Comparison of ENCODE assay signal across 27 cellular contexts in the genomic region with DNA sequence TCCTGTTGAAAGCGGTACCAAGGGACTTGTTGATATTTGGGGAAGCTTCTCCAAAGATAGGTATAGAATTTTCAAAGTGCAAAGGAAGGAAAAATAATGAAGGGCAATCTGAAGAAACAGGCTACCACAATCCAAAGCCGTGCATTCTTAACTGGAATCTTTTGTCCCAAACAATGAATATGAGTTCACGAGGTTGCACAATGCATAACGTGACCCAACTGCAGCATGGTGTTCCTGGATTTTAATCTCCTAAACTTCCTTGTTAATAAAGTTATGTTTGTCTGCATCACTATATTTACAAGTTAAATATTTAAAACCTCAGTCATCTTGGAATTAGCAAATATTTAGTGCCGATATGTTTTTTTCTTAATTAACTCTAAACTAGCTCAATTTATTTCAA.
A peak's percentile ranks its signal among the peaks of the same experiment; 100 is the strongest.
DNase-seq lines count a peak whose midpoint lies in the region; ATAC-seq, FAIRE-seq and TF ChIP-seq lines count a peak whose summit lies in the region.
"Had no signal": no experiment of that assay in that cellular context is flagged by ENCODE, and none has a peak within 500 bp of the region (broad histone marks: within the 10 kb centered on the region; RNA-seq: fewer than 3 reads in every experiment).

No MANE protein-coding gene starts in this region.

- H3K4me3 ChIP-seq in GM23338, result no peak overlapping the region
- no peak overlapping the region for H3K4me3 ChIP-seq in body of pancreas
- H3K4me3 ChIP-seq in kidney (ENCODE audit: low read length in 2 of 2), result no peak overlapping the region
- H3K4me3 ChIP-seq in stomach, result no peak overlapping the region
- no peak overlapping the region for H3K4me3 ChIP-seq in esophagus muscularis mucosa
- H3K4me3 ChIP-seq: A549; BLaER1 treated with 17β-estradiol and CSF1 and Interleukin-3, amounts not matched to agents 10 nM and 100 nM; GM12878 had no signal

- FAIRE-seq in kidney (lab: Jason Lieb, UNC), result peak; percentile 57
- FAIRE-seq: A549, D721Med, GM12878, GM12892, GM19239 had no signal

- intact Hi-C loops in body of pancreas (cut with DNase I), result no loop called here
- intact Hi-C loops in kidney (cut with DNase I), result no loop called here
- intact Hi-C loops in stomach (cut with DNase I; ENCODE audit: low total_unique reads), result no loop called here
- intact Hi-C loops in esophagus muscularis mucosa (cut with DNase I), result no loop called here

- TF ChIP-seq POLR2A in body of pancreas (IDR thresholded peaks at IDR 0.05) (no peak), stomach (IDR thresholded peaks at IDR 0.05) (no peak), esophagus muscularis mucosa (IDR thresholded peaks at IDR 0.05; ENCODE audit: low read depth) (no peak)

- peaks cover 3% of the 10 kb centered on the region for H3K27me3 Mint-ChIP-seq in GM23338 (ENCODE audit: insufficient read depth, low read depth, poor library complexity)
- H3K27me3 Mint-ChIP-seq: CD4-positive, alpha-beta T cell had no signal

- H3K4me2 ChIP-seq in GM23338, result no peak overlapping the region
- H3K4me2 ChIP-seq: A549 had no signal

- H3K4me1 ChIP-seq in GM23338 (ENCODE audit: insufficient read depth), result no peaks in the 10 kb centered on the region
- H3K4me1 ChIP-seq in body of pancreas, result no peaks in the 10 kb centered on the region
- H3K4me1 ChIP-seq in kidney (ENCODE audit: control insufficient read depth in 1 of 2, insufficient read depth in 1 of 2, low read depth in 1 of 2, low read length in 2 of 2), result no peaks in the 10 kb centered on the region
- peaks cover 0 to 23% (median 11%) of the 10 kb centered on the region in 4 donors for H3K4me1 ChIP-seq in stomach
- H3K4me1 ChIP-seq in esophagus muscularis mucosa, result peaks cover 0 to 7% (median 0%) of the 10 kb centered on the region in 4 donors
- H3K4me1 ChIP-seq: A549 had no signal

- no peaks in the 10 kb centered on the region; the same call in 2 of the 3 replicates for H3K9me3 Mint-ChIP-seq in GM23338
- H3K9me3 Mint-ChIP-seq: CD8-positive, alpha-beta T cell had no signal

- no peaks in the 10 kb centered on the region for H3K79me2 ChIP-seq in GM23338 (replicated peaks; ENCODE audit: insufficient read depth)

- WGBS in body of pancreas, 2 donors, result 33 to 38% methylated on average over 5 of the region's 5 CpGs
- 26 to 58% (median 50%) methylated on average over 5 of the region's 5 CpGs for WGBS in stomach, 5 donors
- WGBS in esophagus muscularis mucosa, result 78% methylated on average over 5 of the region's 5 CpGs

- 0 out of 2 replicates have a peak, but pooled peaks cover 4% of the 10 kb centered on the region for H3K9me2 ChIP-seq in GM23338 (ENCODE audit: insufficient read depth)

- no peak overlapping the region for H3K4me3 Mint-ChIP-seq in GM23338
- H3K4me3 Mint-ChIP-seq: B cell; CD4-positive, alpha-beta T cell; CD8-positive, alpha-beta T cell had no signal

- H3K36me3 Mint-ChIP-seq in GM23338 (ENCODE audit: low read depth), result no peaks in the 10 kb centered on the region
- H3K36me3 Mint-ChIP-seq: CD8-positive, alpha-beta T cell had no signal

- DNase-seq in GM23338 (ENCODE audit: low spot score) (no peak), body of pancreas (no peak), kidney (no peak), stomach (peak; percentile 45), DMS 273 (lab: John Stamatoyannopoulos, UW; ENCODE audit: unreplicated experiment) (no peak), cerebellar nuclear complex (lab: John Stamatoyannopoulos, UW) (no peak), esophagus muscularis mucosa (ENCODE audit: extremely low spot score) (no peak)
- DNase-seq: AML-193; Caco-2; Calu3; CD4-positive, alpha-beta T cell; CD8-positive, alpha-beta T cell; DMS 273 treated with DMSO at 0.1 percent for 48 hours; DMS153; DMS53; DMS79; DND-41; EL; GDM1 had no signal

- TF ChIP-seq CTCF in GM23338 (conservative IDR thresholded peaks at IDR 0.05; ENCODE audit: low read depth in 2 of 2), result no peak
- no peak for TF ChIP-seq CTCF in body of pancreas (IDR thresholded peaks at IDR 0.05)
- no peak for TF ChIP-seq CTCF in kidney (IDR thresholded peaks at IDR 0.05; ENCODE audit: borderline replicate concordance, extremely low read depth, insufficient read depth)
- TF ChIP-seq CTCF in stomach (IDR thresholded peaks at IDR 0.05), result no peak
- TF ChIP-seq CTCF in esophagus muscularis mucosa (IDR thresholded peaks at IDR 0.05), result no peak

- H3K27ac ChIP-seq in GM23338 (ENCODE audit: low read depth) (no peak overlapping the region), body of pancreas (no peak overlapping the region), kidney (ENCODE audit: low read depth in 2 of 2, low read length in 2 of 2) (no peak overlapping the region), stomach (peak overlapping the region in 4 of 5 donors; percentile 38 to 72 (median 60)), esophagus muscularis mucosa (replicated peaks in 1 of 4) (no peak overlapping the region)
- H3K27ac ChIP-seq: 22Rv1; A549; BLaER1 treated with 17β-estradiol and CSF1 and Interleukin-3, amounts not matched to agents 10 nM and 100 nM had no signal

- no peak overlapping the region for H3K27ac Mint-ChIP-seq in GM23338
- H3K27ac Mint-ChIP-seq: B cell; CD4-positive, alpha-beta T cell; CD8-positive, alpha-beta T cell had no signal

- H3K27me3 ChIP-seq in GM23338 (ENCODE audit: insufficient read depth) (no peaks in the 10 kb centered on the region), body of pancreas (no peaks in the 10 kb centered on the region), stomach (no peaks in the 10 kb centered on the region), esophagus muscularis mucosa (no peaks in the 10 kb centered on the region)
- H3K27me3 ChIP-seq: BLaER1 treated with 17β-estradiol and CSF1 and Interleukin-3, amounts not matched to agents 10 nM and 100 nM had no signal

- H3K9me3 ChIP-seq in body of pancreas (peaks cover 0 to 6% (median 0%) of the 10 kb centered on the region in 3 donors), kidney (ENCODE audit: control insufficient read depth in 1 of 2, low read length in 2 of 2) (no peaks in the 10 kb centered on the region), stomach (no peaks in the 10 kb centered on the region), esophagus muscularis mucosa (no peaks in the 10 kb centered on the region)
- H3K9me3 ChIP-seq: A549, Caco-2 had no signal

- H3K9ac ChIP-seq in kidney (ENCODE audit: low read length in 2 of 2), result no peak overlapping the region
- H3K9ac ChIP-seq: BLaER1 treated with 17β-estradiol and CSF1 and Interleukin-3, amounts not matched to agents 10 nM and 100 nM had no signal

- 0 out of 2 replicates have a peak overlapping the region, but pooled peaks have one; percentile 4 for H2AFZ ChIP-seq in GM23338

- H3K36me3 ChIP-seq in GM23338 (ENCODE audit: insufficient read depth) (no peaks in the 10 kb centered on the region), body of pancreas (replicated peaks in 1 of 2; ENCODE audit: insufficient read depth in 1 of 2, low read depth in 2 of 2) (no peaks in the 10 kb centered on the region), kidney (ENCODE audit: control insufficient read depth in 1 of 2, insufficient read depth in 2 of 2, low read length in 2 of 2) (no peaks in the 10 kb centered on the region), stomach (no peaks in the 10 kb centered on the region), esophagus muscularis mucosa (no peaks in the 10 kb centered on the region)
- H3K36me3 ChIP-seq: BLaER1 treated with 17β-estradiol and CSF1 and Interleukin-3, amounts not matched to agents 10 nM and 100 nM had no signal

- no peaks in the 10 kb centered on the region for H3K4me1 Mint-ChIP-seq in GM23338
- H3K4me1 Mint-ChIP-seq: B cell had no signal

- ATAC-seq in GM23338, result no peak
- peak; percentile 47 for ATAC-seq in body of pancreas
- ATAC-seq: A549; CD8-positive, alpha-beta T cell; GM12878 had no signal

- TF ChIP-seq EP300 in stomach (IDR thresholded peaks at IDR 0.05) (no peak), esophagus muscularis mucosa (IDR thresholded peaks at IDR 0.05) (no peak)

- H4K20me1 ChIP-seq in GM23338 (replicated peaks; ENCODE audit: insufficient read depth), result no peaks in the 10 kb centered on the region
- H4K20me1 ChIP-seq: BLaER1 treated with 17β-estradiol and CSF1 and Interleukin-3, amounts not matched to agents 10 nM and 100 nM had no signal

- no peaks in the 10 kb centered on the region for H3F3A ChIP-seq in GM23338 (replicated peaks; ENCODE audit: low read depth)

TF ChIP-seq in GM23338, 12 proteins besides CTCF, POLR2A, EP300 and RAD21 (continues in another document):
- TF ChIP-seq NANOG (IDR thresholded peaks at IDR 0.05; ENCODE audit: borderline replicate concordance), result no peak
- no peak for TF ChIP-seq EZH2phosphoT487 (IDR thresholded peaks at IDR 0.05; ENCODE audit: unreplicated experiment)
- TF ChIP-seq ZNF331 (CRISPR knock-in tag; IDR thresholded peaks at IDR 0.05; ENCODE audit: low read depth), result no peak
- TF ChIP-seq EZH2 (IDR thresholded peaks at IDR 0.05; ENCODE audit: low read depth, unreplicated experiment), result no peak
- TF ChIP-seq CREB1 (CRISPR knock-in tag; IDR thresholded peaks at IDR 0.05; ENCODE audit: low read depth), result no peak
- no peak for TF ChIP-seq STAT1 (IDR thresholded peaks at IDR 0.05; ENCODE audit: unreplicated experiment)
- TF ChIP-seq, protein P1, sequence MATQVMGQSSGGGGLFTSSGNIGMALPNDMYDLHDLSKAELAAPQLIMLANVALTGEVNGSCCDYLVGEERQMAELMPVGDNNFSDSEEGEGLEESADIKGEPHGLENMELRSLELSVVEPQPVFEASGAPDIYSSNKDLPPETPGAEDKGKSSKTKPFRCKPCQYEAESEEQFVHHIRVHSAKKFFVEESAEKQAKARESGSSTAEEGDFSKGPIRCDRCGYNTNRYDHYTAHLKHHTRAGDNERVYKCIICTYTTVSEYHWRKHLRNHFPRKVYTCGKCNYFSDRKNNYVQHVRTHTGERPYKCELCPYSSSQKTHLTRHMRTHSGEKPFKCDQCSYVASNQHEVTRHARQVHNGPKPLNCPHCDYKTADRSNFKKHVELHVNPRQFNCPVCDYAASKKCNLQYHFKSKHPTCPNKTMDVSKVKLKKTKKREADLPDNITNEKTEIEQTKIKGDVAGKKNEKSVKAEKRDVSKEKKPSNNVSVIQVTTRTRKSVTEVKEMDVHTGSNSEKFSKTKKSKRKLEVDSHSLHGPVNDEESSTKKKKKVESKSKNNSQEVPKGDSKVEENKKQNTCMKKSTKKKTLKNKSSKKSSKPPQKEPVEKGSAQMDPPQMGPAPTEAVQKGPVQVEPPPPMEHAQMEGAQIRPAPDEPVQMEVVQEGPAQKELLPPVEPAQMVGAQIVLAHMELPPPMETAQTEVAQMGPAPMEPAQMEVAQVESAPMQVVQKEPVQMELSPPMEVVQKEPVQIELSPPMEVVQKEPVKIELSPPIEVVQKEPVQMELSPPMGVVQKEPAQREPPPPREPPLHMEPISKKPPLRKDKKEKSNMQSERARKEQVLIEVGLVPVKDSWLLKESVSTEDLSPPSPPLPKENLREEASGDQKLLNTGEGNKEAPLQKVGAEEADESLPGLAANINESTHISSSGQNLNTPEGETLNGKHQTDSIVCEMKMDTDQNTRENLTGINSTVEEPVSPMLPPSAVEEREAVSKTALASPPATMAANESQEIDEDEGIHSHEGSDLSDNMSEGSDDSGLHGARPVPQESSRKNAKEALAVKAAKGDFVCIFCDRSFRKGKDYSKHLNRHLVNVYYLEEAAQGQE (IDR thresholded peaks at IDR 0.05; ENCODE audit: unreplicated experiment), result no peak

Comparison
In these comparisons a context has a peak if more than half of its experiments do, and no peak if none do; other contexts are left out.
1. H3K27ac ChIP-seq: peak in stomach (4 of 5); none in GM23338 (single experiment), body of pancreas (0 of 4), kidney (0 of 2) and esophagus muscularis mucosa (0 of 4).